Comparison of ENCODE assay signal across 5 cellular contexts in genomic region chr1:37153701-37154100, GRCh38.
"Had no signal": no experiment of that assay in that cellular context is flagged by ENCODE, and none has a peak within 500 bp of the region (broad histone marks: within the 10 kb centered on the region; RNA-seq: fewer than 3 reads in every experiment).

No MANE protein-coding gene starts in this region.

- DNase-seq: H9, HCEC 1CT, IMR-90 had no signal

- ATAC-seq: GM23338, K562 had no signal

- H3K4me3 ChIP-seq: GM23338, K562 had no signal
